21 cellular contexts compared by ENCODE assay signal in genomic region chr22:45962756-45963155, GRCh38. TPM values are rescaled to one million over a fixed set of nuclear protein-coding genes. Genes with fewer than 3 reads are reported as not detected.
"Had no signal": no experiment of that assay in that cellular context is flagged by ENCODE, and none has a peak within 500 bp of the region (broad histone marks: within the 10 kb centered on the region; RNA-seq: fewer than 3 reads in every experiment).

No MANE protein-coding gene starts in this region.

- H3K27me3 ChIP-seq: pancreas, thyroid gland, uterus had no signal

- H3K4me1 ChIP-seq: heart left ventricle, pancreas, thyroid gland, uterus had no signal

- FAIRE-seq: frontal cortex, pancreas, small intestine had no signal

- H3K4me3 ChIP-seq: coronary artery, heart left ventricle, pancreas, suprapubic skin, thyroid gland, uterus had no signal

- H3K9me3 ChIP-seq: heart left ventricle, pancreas, suprapubic skin, thyroid gland, uterus had no signal

- H3K36me3 Mint-ChIP-seq: natural killer cell, type B pancreatic cell had no signal

- H3K27me3 Mint-ChIP-seq: type B pancreatic cell had no signal

- DNase-seq: effector CD4-positive, alpha-beta T cell; heart left ventricle; hippocampal formation; mammary epithelial cell; natural killer cell; occipital lobe; right cardiac atrium; small intestine; stimulated activated CD4-positive, alpha-beta T cell treated with anti-CD3 and anti-CD28 coated beads, Interleukin-12 subunit alpha, Interleukin-12 subunit beta, amount 100 ng/mL, for 4 hours; stimulated activated naive CD4-positive, alpha-beta T cell treated with Interleukin-2 at 50 U/mL for 16 hours; thyroid gland; uterus had no signal

- H3K4me1 Mint-ChIP-seq: natural killer cell had no signal

- H3K36me3 ChIP-seq: heart left ventricle, pancreas, suprapubic skin, thyroid gland, uterus had no signal

- H3K27ac ChIP-seq: coronary artery, heart left ventricle, pancreas, suprapubic skin, thyroid gland, uterus had no signal

- H3K9me3 Mint-ChIP-seq: natural killer cell, neural crest cell, type B pancreatic cell had no signal

- H3K27ac Mint-ChIP-seq: natural killer cell, progenitor cell of endocrine pancreas, type B pancreatic cell had no signal

- H3K4me3 Mint-ChIP-seq: natural killer cell, neural crest cell, type B pancreatic cell had no signal

- ATAC-seq: heart left ventricle, natural killer cell, pancreas, right cardiac atrium had no signal

RNA-seq across cellular contexts. Expression of gene WNT7B, which starts 14.2 kb away (rescaled TPM):
- total RNA-seq: dermis microvascular lymphatic vessel endothelial cell, myocyte, natural killer cell, right cardiac atrium had no signal
- polyA plus RNA-seq: heart left ventricle, right cardiac atrium had no signal
